In the genomic region with DNA sequence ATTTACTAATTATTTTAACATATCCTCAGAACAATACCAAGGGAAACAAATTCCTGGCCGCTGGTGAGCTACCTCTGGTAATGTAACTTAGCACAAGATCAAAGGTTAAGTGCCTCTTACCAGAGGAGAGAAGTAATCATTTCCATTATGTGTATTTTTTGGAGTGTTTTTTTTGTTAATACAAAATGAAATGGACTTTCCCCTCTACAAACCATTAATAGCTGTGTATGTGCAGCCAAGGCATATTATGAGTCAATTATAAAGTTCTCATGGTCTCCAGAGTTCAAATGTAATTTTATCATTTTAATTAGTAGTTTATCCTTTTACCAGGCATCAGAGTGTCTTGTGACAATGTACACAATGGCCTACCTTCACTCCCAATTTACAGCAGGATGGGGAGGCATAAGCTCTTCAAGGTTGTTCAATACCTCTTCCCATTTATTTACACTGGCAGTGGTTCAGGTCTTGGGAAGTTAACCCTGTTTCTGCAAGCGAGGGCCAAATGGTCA, we compare ENCODE assay signal across 1 cellular context.
TF ChIP-seq lines count a peak whose summit lies in the region.

No MANE protein-coding gene starts in this region.

TF ChIP-seq in GM12878, 131 proteins besides CTCF, POLR2A, EP300 and RAD21:
- TF ChIP-seq TCF3 (IDR thresholded peaks at IDR 0.05; ENCODE audit: borderline replicate concordance, insufficient read depth, low read depth, low read length) (no peak), CEBPB (IDR thresholded peaks at IDR 0.05; ENCODE audit: borderline replicate concordance in 1 of 2, low read depth in 2 of 2, low read length in 2 of 2) (no peak), BRCA1 (IDR thresholded peaks at IDR 0.05; ENCODE audit: low read depth, low read length) (no peak), MXI1 (IDR thresholded peaks at IDR 0.05; ENCODE audit: low read depth, low read length) (no peak), NFXL1 (IDR thresholded peaks at IDR 0.05; ENCODE audit: borderline replicate concordance) (no peak), MEF2A (IDR thresholded peaks at IDR 0.05; ENCODE audit: insufficient read depth, low read depth, low read length) (no peak), MTA2 (IDR thresholded peaks at IDR 0.05; ENCODE audit: low read depth) (peak; percentile 70), WRNIP1 (IDR thresholded peaks at IDR 0.05; ENCODE audit: borderline replicate concordance, low read depth, low read length) (no peak), CHD4 (IDR thresholded peaks at IDR 0.05) (no peak), RELA (IDR thresholded peaks at IDR 0.05; ENCODE audit: borderline replicate concordance, partially characterized antibody) (no peak), KLF5 (IDR thresholded peaks at IDR 0.05; ENCODE audit: partially characterized antibody) (no peak), POU2F2 (IDR thresholded peaks at IDR 0.05; ENCODE audit: borderline replicate concordance, low read depth, low read length) (no peak), NR2F1 (conservative IDR thresholded peaks at IDR 0.05) (peak; percentile 77; the same call in 1 of the 2 replicates), SMC3 (IDR thresholded peaks at IDR 0.05; ENCODE audit: borderline replicate concordance, low read length) (no peak)
- TF ChIP-seq, protein P1, sequence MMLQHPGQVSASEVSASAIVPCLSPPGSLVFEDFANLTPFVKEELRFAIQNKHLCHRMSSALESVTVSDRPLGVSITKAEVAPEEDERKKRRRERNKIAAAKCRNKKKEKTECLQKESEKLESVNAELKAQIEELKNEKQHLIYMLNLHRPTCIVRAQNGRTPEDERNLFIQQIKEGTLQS (IDR thresholded peaks at IDR 0.05; ENCODE audit: borderline replicate concordance, extremely low read depth, low read depth, low read length) = no peak
- TF ChIP-seq, protein P2, sequence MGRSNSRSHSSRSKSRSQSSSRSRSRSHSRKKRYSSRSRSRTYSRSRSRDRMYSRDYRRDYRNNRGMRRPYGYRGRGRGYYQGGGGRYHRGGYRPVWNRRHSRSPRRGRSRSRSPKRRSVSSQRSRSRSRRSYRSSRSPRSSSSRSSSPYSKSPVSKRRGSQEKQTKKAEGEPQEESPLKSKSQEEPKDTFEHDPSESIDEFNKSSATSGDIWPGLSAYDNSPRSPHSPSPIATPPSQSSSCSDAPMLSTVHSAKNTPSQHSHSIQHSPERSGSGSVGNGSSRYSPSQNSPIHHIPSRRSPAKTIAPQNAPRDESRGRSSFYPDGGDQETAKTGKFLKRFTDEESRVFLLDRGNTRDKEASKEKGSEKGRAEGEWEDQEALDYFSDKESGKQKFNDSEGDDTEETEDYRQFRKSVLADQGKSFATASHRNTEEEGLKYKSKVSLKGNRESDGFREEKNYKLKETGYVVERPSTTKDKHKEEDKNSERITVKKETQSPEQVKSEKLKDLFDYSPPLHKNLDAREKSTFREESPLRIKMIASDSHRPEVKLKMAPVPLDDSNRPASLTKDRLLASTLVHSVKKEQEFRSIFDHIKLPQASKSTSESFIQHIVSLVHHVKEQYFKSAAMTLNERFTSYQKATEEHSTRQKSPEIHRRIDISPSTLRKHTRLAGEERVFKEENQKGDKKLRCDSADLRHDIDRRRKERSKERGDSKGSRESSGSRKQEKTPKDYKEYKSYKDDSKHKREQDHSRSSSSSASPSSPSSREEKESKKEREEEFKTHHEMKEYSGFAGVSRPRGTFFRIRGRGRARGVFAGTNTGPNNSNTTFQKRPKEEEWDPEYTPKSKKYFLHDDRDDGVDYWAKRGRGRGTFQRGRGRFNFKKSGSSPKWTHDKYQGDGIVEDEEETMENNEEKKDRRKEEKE (IDR thresholded peaks at IDR 0.05) = no peak
- TF ChIP-seq, protein P3, sequence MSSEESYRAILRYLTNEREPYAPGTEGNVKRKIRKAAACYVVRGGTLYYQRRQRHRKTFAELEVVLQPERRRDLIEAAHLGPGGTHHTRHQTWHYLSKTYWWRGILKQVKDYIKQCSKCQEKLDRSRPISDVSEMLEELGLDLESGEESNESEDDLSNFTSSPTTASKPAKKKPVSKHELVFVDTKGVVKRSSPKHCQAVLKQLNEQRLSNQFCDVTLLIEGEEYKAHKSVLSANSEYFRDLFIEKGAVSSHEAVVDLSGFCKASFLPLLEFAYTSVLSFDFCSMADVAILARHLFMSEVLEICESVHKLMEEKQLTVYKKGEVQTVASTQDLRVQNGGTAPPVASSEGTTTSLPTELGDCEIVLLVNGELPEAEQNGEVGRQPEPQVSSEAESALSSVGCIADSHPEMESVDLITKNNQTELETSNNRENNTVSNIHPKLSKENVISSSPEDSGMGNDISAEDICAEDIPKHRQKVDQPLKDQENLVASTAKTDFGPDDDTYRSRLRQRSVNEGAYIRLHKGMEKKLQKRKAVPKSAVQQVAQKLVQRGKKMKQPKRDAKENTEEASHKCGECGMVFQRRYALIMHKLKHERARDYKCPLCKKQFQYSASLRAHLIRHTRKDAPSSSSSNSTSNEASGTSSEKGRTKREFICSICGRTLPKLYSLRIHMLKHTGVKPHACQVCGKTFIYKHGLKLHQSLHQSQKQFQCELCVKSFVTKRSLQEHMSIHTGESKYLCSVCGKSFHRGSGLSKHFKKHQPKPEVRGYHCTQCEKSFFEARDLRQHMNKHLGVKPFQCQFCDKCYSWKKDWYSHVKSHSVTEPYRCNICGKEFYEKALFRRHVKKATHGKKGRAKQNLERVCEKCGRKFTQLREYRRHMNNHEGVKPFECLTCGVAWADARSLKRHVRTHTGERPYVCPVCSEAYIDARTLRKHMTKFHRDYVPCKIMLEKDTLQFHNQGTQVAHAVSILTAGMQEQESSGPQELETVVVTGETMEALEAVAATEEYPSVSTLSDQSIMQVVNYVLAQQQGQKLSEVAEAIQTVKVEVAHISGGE (CRISPR knock-in tag; IDR thresholded peaks at IDR 0.05) = no peak
